In genomic region chr4:105651879-105652640, GRCh38 we compare ENCODE assay signal across 34 cellular contexts.
"Had no signal": no experiment of that assay in that cellular context is flagged by ENCODE, and none has a peak within 500 bp of the region (broad histone marks: within the 10 kb centered on the region; RNA-seq: fewer than 3 reads in every experiment).

No MANE protein-coding gene starts in this region.

- H3K27me3 ChIP-seq: cardiac muscle cell, heart left ventricle, sigmoid colon, uterus had no signal

- H3K4me3 ChIP-seq: cardiac muscle cell, coronary artery, dorsolateral prefrontal cortex, heart left ventricle, left ventricle myocardium inferior, lung, sigmoid colon, uterus had no signal

- H3K27ac Mint-ChIP-seq: activated CD4-positive, alpha-beta T cell treated with anti-CD3 and anti-CD28 coated beads for 36 hours; activated CD8-positive, alpha-beta memory T cell treated with anti-CD3 and anti-CD28 coated beads, Interleukin-2, amount 10 ng/mL, durations not matched to agents 7 days and 5 days; activated CD8-positive, alpha-beta T cell treated with anti-CD3 and anti-CD28 coated beads, Interleukin-2, amount 10 ng/mL, durations not matched to agents 7 days and 5 days; activated naive CD4-positive, alpha-beta T cell treated with anti-CD3 and anti-CD28 coated beads, Interleukin-2, amount 50 U/mL, for 72 hours; activated T-cell treated with anti-CD3 and anti-CD28 coated beads, Interleukin-2, amount 50 U/mL, for 72 hours; immature natural killer cell; natural killer cell; stimulated activated memory B cell treated with anti-CD40 and anti-IgM and Interleukin-4, amounts not matched to agents 10 μg/mL and 1 μg/mL and 100 μg/mL, for 72 hours; stimulated activated naive CD8-positive, alpha-beta T cell treated with anti-CD3 and anti-CD28 coated beads, Interleukin-15, amount 100 ng/mL, for 72 hours; T-helper 2 cell treated with Interferon-gamma antibody and Interleukin-4, amounts not matched to agents 5 μg/mL and 100 μg/mL, for 36 hours; type B pancreatic cell had no signal

- FAIRE-seq: small intestine had no signal

- H3K4me1 ChIP-seq: heart left ventricle, left ventricle myocardium inferior, uterus had no signal

- ATAC-seq: activated CD4-positive, alpha-beta T cell treated with anti-CD3 and anti-CD28 coated beads for 36 hours; activated CD8-positive, alpha-beta memory T cell treated with anti-CD3 and anti-CD28 coated beads, Interleukin-2, amount 10 ng/mL, durations not matched to agents 7 days and 5 days; activated CD8-positive, alpha-beta T cell treated with anti-CD3 and anti-CD28 coated beads, Interleukin-2, amount 10 ng/mL, durations not matched to agents 7 days and 5 days; activated naive CD4-positive, alpha-beta T cell treated with anti-CD3 and anti-CD28 coated beads, Interleukin-2, amount 50 U/mL, for 72 hours; activated T-cell treated with anti-CD3 and anti-CD28 coated beads, Interleukin-2, amount 50 U/mL, for 72 hours; esophagus mucosa; heart left ventricle; natural killer cell; stimulated activated memory B cell treated with anti-CD40 and anti-IgM and Interleukin-4, amounts not matched to agents 10 μg/mL and 1 μg/mL and 100 μg/mL, for 72 hours; stimulated activated naive CD8-positive, alpha-beta T cell treated with anti-CD3 and anti-CD28 coated beads, Interleukin-15, amount 100 ng/mL, for 72 hours had no signal

- H3K9me3 Mint-ChIP-seq: activated naive CD4-positive, alpha-beta T cell treated with anti-CD3 and anti-CD28 coated beads, Interleukin-2, amount 50 U/mL, for 72 hours; activated T-cell treated with anti-CD3 and anti-CD28 coated beads, Interleukin-2, amount 50 U/mL, for 72 hours; immature natural killer cell; stimulated activated memory B cell treated with anti-CD40 and anti-IgM and Interleukin-4, amounts not matched to agents 10 μg/mL and 1 μg/mL and 100 μg/mL, for 72 hours; stimulated activated naive CD8-positive, alpha-beta T cell treated with anti-CD3 and anti-CD28 coated beads, Interleukin-15, amount 100 ng/mL, for 72 hours; T-helper 2 cell treated with Interferon-gamma antibody and Interleukin-4, amounts not matched to agents 5 μg/mL and 100 μg/mL, for 36 hours; type B pancreatic cell had no signal

- H3K27me3 Mint-ChIP-seq: type B pancreatic cell had no signal

- DNase-seq: activated CD4-positive, alpha-beta T cell treated with anti-CD3 and anti-CD28 coated beads for 36 hours; activated CD4-positive, CD25-positive, alpha-beta regulatory T cell; activated CD8-positive, alpha-beta memory T cell treated with anti-CD3 and anti-CD28 coated beads, Interleukin-2, amount 10 ng/mL, durations not matched to agents 7 days and 5 days; activated CD8-positive, alpha-beta T cell treated with anti-CD3 and anti-CD28 coated beads, Interleukin-2, amount 10 ng/mL, durations not matched to agents 7 days and 5 days; activated naive CD4-positive, alpha-beta T cell; activated T-cell treated with anti-CD3 and anti-CD28 coated beads for 4 hours; activated T-cell treated with anti-CD3 and anti-CD28 coated beads, Interleukin-2, amount 50 U/mL, for 72 hours; cerebellar nuclear complex; dorsolateral prefrontal cortex; effector memory CD4-positive, alpha-beta T cell; foreskin fibroblast; heart left ventricle; hypothalamus; immature natural killer cell; left ventricle myocardium inferior; mesendoderm; natural killer cell; posterior cingulate gyrus; sigmoid colon; small intestine; stimulated activated CD4-positive, alpha-beta T cell treated with anti-CD3 and anti-CD28 coated beads, Interleukin-4, amount 100 ng/mL, for 4 hours; stimulated activated CD8-positive, alpha-beta memory T cell treated with anti-CD3 and anti-CD28 coated beads, Interleukin-4, amount 100 ng/mL, for 48 hours; stimulated activated naive CD8-positive, alpha-beta T cell treated with anti-CD3 and anti-CD28 coated beads, Interleukin-15, amount 100 ng/mL, for 72 hours; substantia nigra; T-helper 1 cell; uterus had no signal

- H3K36me3 ChIP-seq: cardiac muscle cell, heart left ventricle, left ventricle myocardium inferior, sigmoid colon, uterus had no signal

- H3K27ac ChIP-seq: cardiac muscle cell, coronary artery, dorsolateral prefrontal cortex, heart left ventricle, left ventricle myocardium inferior, sigmoid colon, uterus had no signal

- H3K36me3 Mint-ChIP-seq: activated CD8-positive, alpha-beta memory T cell treated with anti-CD3 and anti-CD28 coated beads, Interleukin-2, amount 10 ng/mL, durations not matched to agents 7 days and 5 days; activated naive CD4-positive, alpha-beta T cell treated with anti-CD3 and anti-CD28 coated beads, Interleukin-2, amount 50 U/mL, for 72 hours; immature natural killer cell; natural killer cell; stimulated activated memory B cell treated with anti-CD40 and anti-IgM and Interleukin-4, amounts not matched to agents 10 μg/mL and 1 μg/mL and 100 μg/mL, for 72 hours; type B pancreatic cell had no signal

- H3K9me3 ChIP-seq: heart left ventricle, left ventricle myocardium inferior, sigmoid colon, uterus had no signal

- H3K4me1 Mint-ChIP-seq: activated CD4-positive, alpha-beta T cell treated with anti-CD3 and anti-CD28 coated beads for 36 hours; activated CD8-positive, alpha-beta memory T cell treated with anti-CD3 and anti-CD28 coated beads, Interleukin-2, amount 10 ng/mL, durations not matched to agents 7 days and 5 days; immature natural killer cell; natural killer cell; stimulated activated memory B cell treated with anti-CD40 and anti-IgM and Interleukin-4, amounts not matched to agents 10 μg/mL and 1 μg/mL and 100 μg/mL, for 72 hours; stimulated activated naive CD8-positive, alpha-beta T cell treated with anti-CD3 and anti-CD28 coated beads, Interleukin-15, amount 100 ng/mL, for 72 hours had no signal

- H3K4me3 Mint-ChIP-seq: activated CD4-positive, alpha-beta T cell treated with anti-CD3 and anti-CD28 coated beads for 36 hours; activated CD8-positive, alpha-beta memory T cell treated with anti-CD3 and anti-CD28 coated beads, Interleukin-2, amount 10 ng/mL, durations not matched to agents 7 days and 5 days; activated CD8-positive, alpha-beta T cell treated with anti-CD3 and anti-CD28 coated beads, Interleukin-2, amount 10 ng/mL, durations not matched to agents 7 days and 5 days; activated T-cell treated with anti-CD3 and anti-CD28 coated beads, Interleukin-2, amount 50 U/mL, for 72 hours; immature natural killer cell; natural killer cell; stimulated activated memory B cell treated with anti-CD40 and anti-IgM and Interleukin-4, amounts not matched to agents 10 μg/mL and 1 μg/mL and 100 μg/mL, for 72 hours; stimulated activated naive CD8-positive, alpha-beta T cell treated with anti-CD3 and anti-CD28 coated beads, Interleukin-15, amount 100 ng/mL, for 72 hours; T-helper 2 cell treated with Interferon-gamma antibody and Interleukin-4, amounts not matched to agents 5 μg/mL and 100 μg/mL, for 36 hours; type B pancreatic cell had no signal
